8 cellular contexts compared by ENCODE assay signal in genomic region chr5:141558150-141558549, GRCh38.
A peak's percentile ranks its signal among the peaks of the same experiment; 100 is the strongest.
DNase-seq lines count a peak whose midpoint lies in the region; ATAC-seq and TF ChIP-seq lines count a peak whose summit lies in the region.

No MANE protein-coding gene starts in this region.

- no peaks in the 10 kb centered on the region for H3K9me3 Mint-ChIP-seq in progenitor cell of endocrine pancreas (ENCODE audit: low read depth)
- H3K9me3 Mint-ChIP-seq in activated CD8-positive, alpha-beta memory T cell treated with anti-CD3 and anti-CD28 coated beads, Interleukin-2, amount 10 ng/mL, durations not matched to agents 7 days and 5 days (ENCODE audit: low read depth): no peaks in the 10 kb centered on the region

- no peaks in the 10 kb centered on the region for H3K27me3 ChIP-seq in Loucy (ENCODE audit: insufficient read depth, low read length, poor library complexity, severe bottlenecking)
- no peaks in the 10 kb centered on the region for H3K27me3 ChIP-seq in endocrine pancreas (ENCODE audit: control insufficient read depth, insufficient read depth, low read length)

- peaks cover 28% of the 10 kb centered on the region for H3K36me3 Mint-ChIP-seq in progenitor cell of endocrine pancreas (ENCODE audit: insufficient read depth)
- H3K36me3 Mint-ChIP-seq in activated CD8-positive, alpha-beta memory T cell treated with anti-CD3 and anti-CD28 coated beads, Interleukin-2, amount 10 ng/mL, durations not matched to agents 7 days and 5 days: peaks cover 51% of the 10 kb centered on the region

- peaks cover 8% of the 10 kb centered on the region for H4K20me1 ChIP-seq in Loucy (ENCODE audit: insufficient read depth, low read length, poor library complexity, severe bottlenecking)

- H3K9me3 ChIP-seq in Loucy (ENCODE audit: insufficient read depth, low read depth, low read length) (no peaks in the 10 kb centered on the region), endocrine pancreas (ENCODE audit: control insufficient read depth, low read length) (no peaks in the 10 kb centered on the region)

- CTCF ChIA-PET in activated CD8-positive, alpha-beta memory T cell treated with anti-CD3 and anti-CD28 coated beads, Interleukin-2, amount 10 ng/mL, durations not matched to agents 7 days and 5 days (lab: Charles Lee): interaction anchor here (0.8 to 3.5 kb wide), 32 partner anchors 9 to 231 kb away, joined by 3 to 27 read pairs (median 4); partner anchors contain the start of genes DIAPH1, HDAC3, PCDHGA1 and PCDHGA10

- H3K9ac ChIP-seq in Loucy (ENCODE audit: low read depth, low read length, poor library complexity, severe bottlenecking) (no peak overlapping the region), endocrine pancreas (ENCODE audit: control insufficient read depth, insufficient read depth, low read length) (peak overlapping the region; percentile 24)

- peak; percentile 17 for ATAC-seq in GM18517 (IDR thresholded peaks at IDR 0.05; ENCODE audit: unreplicated experiment)
- no peak for ATAC-seq in activated CD8-positive, alpha-beta memory T cell treated with anti-CD3 and anti-CD28 coated beads, Interleukin-2, amount 10 ng/mL, durations not matched to agents 7 days and 5 days

- H3K4me1 Mint-ChIP-seq in progenitor cell of endocrine pancreas (ENCODE audit: low read depth): peaks cover 10% of the 10 kb centered on the region
- peaks cover 14% of the 10 kb centered on the region for H3K4me1 Mint-ChIP-seq in activated CD8-positive, alpha-beta memory T cell treated with anti-CD3 and anti-CD28 coated beads, Interleukin-2, amount 10 ng/mL, durations not matched to agents 7 days and 5 days

- no peaks in the 10 kb centered on the region for H3F3A ChIP-seq in Loucy (ENCODE audit: low read depth)

- peak overlapping the region; percentile 65 for H3K4me3 Mint-ChIP-seq in progenitor cell of endocrine pancreas (ENCODE audit: low read depth)
- H3K4me3 Mint-ChIP-seq in activated CD8-positive, alpha-beta memory T cell treated with anti-CD3 and anti-CD28 coated beads, Interleukin-2, amount 10 ng/mL, durations not matched to agents 7 days and 5 days: no peak overlapping the region

- no peak overlapping the region for H3K4me2 ChIP-seq in Loucy (ENCODE audit: low read depth, low read length, poor library complexity, severe bottlenecking)

- no peaks in the 10 kb centered on the region for H3K27me3 Mint-ChIP-seq in progenitor cell of endocrine pancreas
- H3K27me3 Mint-ChIP-seq in activated CD8-positive, alpha-beta memory T cell treated with anti-CD3 and anti-CD28 coated beads, Interleukin-2, amount 10 ng/mL, durations not matched to agents 7 days and 5 days: no peaks in the 10 kb centered on the region

- no peaks in the 10 kb centered on the region for H3K9me2 ChIP-seq in Loucy (replicated peaks; ENCODE audit: low read depth, low read length)

- TF ChIP-seq CTCF in Loucy (conservative IDR thresholded peaks at IDR 0.05; ENCODE audit: low read length) (peak; percentile 31; the same call in 1 of the 2 replicates), progenitor cell of endocrine pancreas (IDR thresholded peaks at IDR 0.05; ENCODE audit: unreplicated experiment) (no peak)

- no peaks in the 10 kb centered on the region for H3K79me2 ChIP-seq in Loucy (ENCODE audit: insufficient read depth, low read length)

- H3K4me3 ChIP-seq in Loucy (ENCODE audit: low read length, poor library complexity, severe bottlenecking): no peak overlapping the region
- no peak overlapping the region for H3K4me3 ChIP-seq in endocrine pancreas (ENCODE audit: control insufficient read depth, insufficient read depth, low read length)

- H3K36me3 ChIP-seq in Loucy (ENCODE audit: insufficient read depth, low read length): peaks cover 83% of the 10 kb centered on the region
- H3K36me3 ChIP-seq in endocrine pancreas (ENCODE audit: control insufficient read depth, insufficient read depth, low read length): no peaks in the 10 kb centered on the region

- no peak for DNase-seq in progenitor cell of endocrine pancreas (ENCODE audit: low spot score, unreplicated experiment)
- DNase-seq in stimulated activated naive CD4-positive, alpha-beta T cell (lab: John Stamatoyannopoulos, UW): no peak
- DNase-seq in ecto neural progenitor cell (ENCODE audit: low spot score): no peak
- DNase-seq in DMS79 (lab: John Stamatoyannopoulos, UW): no peak
- no peak for DNase-seq in activated CD8-positive, alpha-beta memory T cell treated with anti-CD3 and anti-CD28 coated beads, Interleukin-2, amount 10 ng/mL, durations not matched to agents 7 days and 5 days

- H3K4me1 ChIP-seq in Loucy (ENCODE audit: insufficient read depth, low read length, poor library complexity, severe bottlenecking): no peaks in the 10 kb centered on the region
- H3K4me1 ChIP-seq in endocrine pancreas (ENCODE audit: control insufficient read depth, insufficient read depth, low read length): peaks cover 8% of the 10 kb centered on the region

- no peak overlapping the region for H2AFZ ChIP-seq in Loucy (ENCODE audit: low read length)

- peak overlapping the region; percentile 97 for H3K27ac Mint-ChIP-seq in progenitor cell of endocrine pancreas
- no peak overlapping the region for H3K27ac Mint-ChIP-seq in activated CD8-positive, alpha-beta memory T cell treated with anti-CD3 and anti-CD28 coated beads, Interleukin-2, amount 10 ng/mL, durations not matched to agents 7 days and 5 days
